8 cellular contexts compared by ENCODE assay signal in genomic region chr14:59869381-59870255, GRCh38. TPM values are rescaled to one million over a fixed set of nuclear protein-coding genes. Genes with fewer than 3 reads are reported as not detected.
DNase-seq lines count a peak whose midpoint lies in the region; ATAC-seq and TF ChIP-seq lines count a peak whose summit lies in the region.

No MANE protein-coding gene starts in this region.

- ATAC-seq in HG02678 (IDR thresholded peaks at IDR 0.05; ENCODE audit: unreplicated experiment) (no peak), GM18520 (IDR thresholded peaks at IDR 0.05; ENCODE audit: unreplicated experiment) (no peak)

- no peak overlapping the region for H3K9ac ChIP-seq in adipocyte (ENCODE audit: low read length)

- DNase-seq in activated naive CD4-positive, alpha-beta T cell treated with anti-CD3 and anti-CD28 coated beads, Interleukin-2, amount 50 U/mL, for 16 hours: no peak
- DNase-seq in adipocyte (ENCODE audit: low read depth) (no peak), medulla oblongata (ENCODE audit: extremely low spot score) (peak; percentile 42), type B pancreatic cell (ENCODE audit: extremely low spot score, unreplicated experiment) (no peak), posterior vena cava (ENCODE audit: low spot score) (no peak)

- peaks cover 4% of the 10 kb centered on the region for H3K4me1 ChIP-seq in adipocyte (ENCODE audit: control insufficient read depth, insufficient read depth, low read length)

- H3K27me3 ChIP-seq in adipocyte (replicated peaks; ENCODE audit: control insufficient read depth, insufficient read depth, low read length): peaks cover 48% of the 10 kb centered on the region

- peak overlapping the region; percentile 30 for H3K4me3 Mint-ChIP-seq in activated naive CD4-positive, alpha-beta T cell treated with anti-CD3 and anti-CD28 coated beads, Interleukin-2, amount 50 U/mL, for 24 hours
- H3K4me3 Mint-ChIP-seq in type B pancreatic cell: peak overlapping the region; percentile 84

- H3K4me1 Mint-ChIP-seq in activated naive CD4-positive, alpha-beta T cell treated with anti-CD3 and anti-CD28 coated beads, Interleukin-2, amount 50 U/mL, for 24 hours: peaks cover 4% of the 10 kb centered on the region
- peaks cover 6% of the 10 kb centered on the region for H3K4me1 Mint-ChIP-seq in type B pancreatic cell (ENCODE audit: unreplicated experiment)

- TF ChIP-seq CTCF in type B pancreatic cell (conservative IDR thresholded peaks at IDR 0.05): no peak

- peaks cover 4% of the 10 kb centered on the region for H3K9me3 Mint-ChIP-seq in activated naive CD4-positive, alpha-beta T cell treated with anti-CD3 and anti-CD28 coated beads, Interleukin-2, amount 50 U/mL, for 24 hours
- H3K9me3 Mint-ChIP-seq in type B pancreatic cell: no peaks in the 10 kb centered on the region

- intact Hi-C loops in posterior vena cava (cut with DNase I): no loop called here

- peaks cover 4% of the 10 kb centered on the region for H3K9me3 ChIP-seq in adipocyte (ENCODE audit: control insufficient read depth, low read length)

- no peak overlapping the region for H3K27ac Mint-ChIP-seq in activated naive CD4-positive, alpha-beta T cell treated with anti-CD3 and anti-CD28 coated beads, Interleukin-2, amount 50 U/mL, for 24 hours
- H3K27ac Mint-ChIP-seq in type B pancreatic cell: no peak overlapping the region

- H3K27me3 Mint-ChIP-seq in activated naive CD4-positive, alpha-beta T cell treated with anti-CD3 and anti-CD28 coated beads, Interleukin-2, amount 50 U/mL, for 24 hours: peaks cover 34% of the 10 kb centered on the region
- H3K27me3 Mint-ChIP-seq in type B pancreatic cell: peaks cover 96% of the 10 kb centered on the region

- peak overlapping the region; percentile 84 for H3K4me3 ChIP-seq in adipocyte (ENCODE audit: low read length)

- no peaks in the 10 kb centered on the region for H3K36me3 ChIP-seq in adipocyte (ENCODE audit: control insufficient read depth, insufficient read depth, low read length, severe bottlenecking)

- peaks cover 1% of the 10 kb centered on the region for H3K36me3 Mint-ChIP-seq in activated naive CD4-positive, alpha-beta T cell treated with anti-CD3 and anti-CD28 coated beads, Interleukin-2, amount 50 U/mL, for 24 hours
- H3K36me3 Mint-ChIP-seq in type B pancreatic cell: no peaks in the 10 kb centered on the region

RNA-seq across cellular contexts. Expression of gene RTN1, which starts 1.0 kb away (rescaled TPM):
- total RNA-seq in type B pancreatic cell (ENCODE audit: low replicate concordance) (4.9 and 11.1 TPM in 2 replicates), posterior vena cava (10 to 100 TPM; 12.5 to 13.1 TPM)

RNA-seq across cellular contexts. Expression of gene LRRC9, which starts 50.3 kb away (rescaled TPM):
- total RNA-seq in type B pancreatic cell (ENCODE audit: low replicate concordance) (0.50 and 1.7 TPM in 2 replicates), posterior vena cava (not detected)
